ENCODE assay signal across 8 cellular contexts in genomic region chr15:63891079-63891762, GRCh38. TPM values are rescaled to one million over a fixed set of nuclear protein-coding genes. Genes with fewer than 3 reads are reported as not detected.
DNase-seq lines count a peak whose midpoint lies in the region; ATAC-seq, FAIRE-seq and TF ChIP-seq lines count a peak whose summit lies in the region.

No MANE protein-coding gene starts in this region.

- no CpG with 5 or more reads among the region's 8 CpGs for WGBS in H9 (ENCODE audit: extremely low coverage, insufficient read length, low lambda C conversion rate)
- WGBS in HepG2 (ENCODE audit: low lambda C conversion rate) = 14% methylated on average over 3 of the region's 8 CpGs

- H3K56ac ChIP-seq in H9 (ENCODE audit: insufficient read length, low read depth, low read length) = no peak overlapping the region

- no peaks in the 10 kb centered on the region for H3K9me3 ChIP-seq in H9 (ENCODE audit: control insufficient read depth, low read depth, low read length)
- H3K9me3 ChIP-seq in HepG2 (ENCODE audit: low read length) = no peaks in the 10 kb centered on the region

- peak; percentile 93 for FAIRE-seq in HepG2 (lab: Jason Lieb, UNC)

- H3K27ac Mint-ChIP-seq in H9 = peak overlapping the region in 1 of 3 experiments; percentile 44; a peak in 1 of 7 replicates
- H3K27ac Mint-ChIP-seq in activated CD4-positive, alpha-beta T cell treated with anti-CD3 and anti-CD28 coated beads for 36 hours = no peak overlapping the region

- H3K36me3 ChIP-seq in HepG2 (replicated peaks in 1 of 2; ENCODE audit: control insufficient read depth in 1 of 2, insufficient read depth in 2 of 2, low read length in 2 of 2) = no peaks in the 10 kb centered on the region

- no peak overlapping the region for H3K4me3 Mint-ChIP-seq in H9
- H3K4me3 Mint-ChIP-seq in activated CD4-positive, alpha-beta T cell treated with anti-CD3 and anti-CD28 coated beads for 36 hours = no peak overlapping the region

- no peak overlapping the region for H2AK5ac ChIP-seq in H9 (ENCODE audit: insufficient read length, low read length)

- no peak overlapping the region for H2BK20ac ChIP-seq in H9 (ENCODE audit: low read depth, low read length, poor library complexity, severe bottlenecking)

- peaks cover 10 to 14% of the 10 kb centered on the region in 2 experiments for H3K4me1 Mint-ChIP-seq in H9
- H3K4me1 Mint-ChIP-seq in activated CD4-positive, alpha-beta T cell treated with anti-CD3 and anti-CD28 coated beads for 36 hours = peaks cover 56% of the 10 kb centered on the region

- H3K14ac ChIP-seq in H9 (ENCODE audit: insufficient read depth, low read length) = 0 out of 2 replicates have a peak overlapping the region, but pooled peaks have one; percentile 54

- H2AFZ ChIP-seq in H9 (ENCODE audit: low read length) (no peak overlapping the region), HepG2 (ENCODE audit: low read length) (no peak overlapping the region)

- H3K27me3 ChIP-seq in H9 (ENCODE audit: insufficient read depth, low read length) (no peaks in the 10 kb centered on the region), HepG2 (ENCODE audit: control insufficient read depth in 1 of 2, insufficient read depth in 2 of 2, low read length in 2 of 2) (peaks cover 0 to 2% of the 10 kb centered on the region in 2 experiments; a peak in 1 of 5 replicates)

- no peaks in the 10 kb centered on the region for H3K27me3 Mint-ChIP-seq in H9 (ENCODE audit: low read depth)
- no peaks in the 10 kb centered on the region for H3K27me3 Mint-ChIP-seq in activated CD4-positive, alpha-beta T cell treated with anti-CD3 and anti-CD28 coated beads for 36 hours

- BruUV-seq in HepG2 (replicated peaks; lab: Mats Ljungman, UMichigan) = no TSS peak

- no peaks in the 10 kb centered on the region for H3K4me1 ChIP-seq in H9 (ENCODE audit: insufficient read depth, low read length)
- H3K4me1 ChIP-seq in HepG2 (ENCODE audit: insufficient read depth, low read length) = peaks cover 6% of the 10 kb centered on the region

- H2BK120ac ChIP-seq in H9 (ENCODE audit: low read depth, low read length, poor library complexity, severe bottlenecking) = no peak overlapping the region

- H3K4me3 ChIP-seq in choroid plexus epithelial cell (ENCODE audit: low read depth, low read length) = no peak overlapping the region
- H3K4me3 ChIP-seq in HepG2 (replicated peaks in 1 of 3; ENCODE audit: insufficient read depth in 1 of 3, low read depth in 2 of 3, low read length in 3 of 3) = no peak overlapping the region; a peak in 1 of 6 replicates

- no peaks in the 10 kb centered on the region for H3K9me3 Mint-ChIP-seq in H9
- H3K9me3 Mint-ChIP-seq in activated CD4-positive, alpha-beta T cell treated with anti-CD3 and anti-CD28 coated beads for 36 hours (ENCODE audit: low read depth) = no peaks in the 10 kb centered on the region

- no peak overlapping the region for H3T11ph ChIP-seq in H9 (ENCODE audit: low read length)

- no peak overlapping the region for H2BK15ac ChIP-seq in H9 (ENCODE audit: low read depth, low read length)

- H3K27ac ChIP-seq in H9 (ENCODE audit: insufficient read length, low read depth, low read length) (no peak overlapping the region), HepG2 (ENCODE audit: extremely low read length, insufficient read depth, low read length) (no peak overlapping the region)

- H3K18ac ChIP-seq in H9 (ENCODE audit: insufficient read length, low read depth, low read length) = no peak overlapping the region

- H3K4ac ChIP-seq in H9 (ENCODE audit: low read depth, low read length) = no peak overlapping the region

- no peak overlapping the region for H3K23ac ChIP-seq in H9 (ENCODE audit: insufficient read length, low read depth, low read length)

- in situ Hi-C loops in HepG2 (cut with HindIII; ENCODE audit: extremely low pct_ligation_motif_present, low pct_unique_long_range_greater_than_20kb) = loop anchor here (5.0 kb wide), 2 partner anchors 139 to 279 kb away; no protein-coding TSS in a partner anchor

- no peak for TF ChIP-seq POLR2A in HepG2 (IDR thresholded peaks at IDR 0.05; ENCODE audit: insufficient read depth in 1 of 2, low read depth in 2 of 2, low read length in 2 of 2)

- H2BK5ac ChIP-seq in H9 (ENCODE audit: insufficient read length, low read length) = no peak overlapping the region

- peak; percentile 97 for TF ChIP-seq CTCF in H9 (conservative IDR thresholded peaks at IDR 0.05)
- peak; percentile 93 for TF ChIP-seq CTCF in choroid plexus epithelial cell (conservative IDR thresholded peaks at IDR 0.05; ENCODE audit: low read depth, low read length)
- peak; percentile 93 for TF ChIP-seq CTCF in HepG2 (CRISPR knock-in tag; IDR thresholded peaks at IDR 0.05)

- H3K23me2 ChIP-seq in H9 (ENCODE audit: insufficient read length, low read depth, low read length, poor library complexity, severe bottlenecking) = no peaks in the 10 kb centered on the region

- ATAC-seq in activated CD4-positive, alpha-beta T cell treated with anti-CD3 and anti-CD28 coated beads for 36 hours = peak; percentile 53
- ATAC-seq in HepG2 (peak; percentile 93), GM18868 (IDR thresholded peaks at IDR 0.05; ENCODE audit: unreplicated experiment) (no peak)

- no peaks in the 10 kb centered on the region for H3K36me3 Mint-ChIP-seq in H9 (ENCODE audit: insufficient read depth in 1 of 3, low read depth in 3 of 3)
- no peaks in the 10 kb centered on the region for H3K36me3 Mint-ChIP-seq in activated CD4-positive, alpha-beta T cell treated with anti-CD3 and anti-CD28 coated beads for 36 hours (ENCODE audit: low read depth)

- peak; percentile 82 for TF ChIP-seq RAD21 in HepG2 (CRISPR knock-in tag; IDR thresholded peaks at IDR 0.05)

- TF ChIP-seq EP300 in HepG2 (IDR thresholded peaks at IDR 0.05; ENCODE audit: low read depth in 2 of 2, low read length in 2 of 2) (0 out of 4 replicates have a peak, but pooled peaks of 1 of the 2 experiments have one; percentile 6), HepG2 (CRISPR knock-in tag; IDR thresholded peaks at IDR 0.05; ENCODE audit: borderline replicate concordance) (no peak)

- POLR2A ChIA-PET in activated CD4-positive, alpha-beta T cell treated with anti-CD3 and anti-CD28 coated beads for 36 hours (lab: Charles Lee) = interaction anchor here (0.6 kb wide), 1 partner anchor 13 kb away, joined by 3 read pairs; no protein-coding TSS in a partner anchor
- POLR2A ChIA-PET in HepG2 (lab: Yijun Ruan, JAX) = no interaction called here

- H3K9ac ChIP-seq in H9 (ENCODE audit: extremely low read depth, insufficient read length, low read length) (no peak overlapping the region), HepG2 (ENCODE audit: insufficient read depth, low read depth, low read length) (no peak overlapping the region)

- intact Hi-C loops in activated CD4-positive, alpha-beta T cell treated with anti-CD3 and anti-CD28 coated beads for 36 hours (cut with DNase I, micrococcal nuclease) = loop anchor here (1.0 to 5.0 kb wide), 11 partner anchors 56 to 281 kb away; partner anchors contain the start of genes DAPK2 (in 2 of the 2) and HERC1 (in 1 of the 2)
- intact Hi-C loops in HepG2 (cut with micrococcal nuclease; ENCODE audit: unreplicated experiment) = loop anchor here (1.0 to 2.0 kb wide), 3 partner anchors 139 to 281 kb away; no protein-coding TSS in a partner anchor

- H4K20me1 ChIP-seq in H9 (ENCODE audit: control insufficient read depth, insufficient read depth, insufficient read length) (no peaks in the 10 kb centered on the region), HepG2 (ENCODE audit: insufficient read depth, low read length) (no peaks in the 10 kb centered on the region)

- H3K79me1 ChIP-seq in H9 (ENCODE audit: insufficient read depth, low read depth, low read length, poor library complexity, severe bottlenecking) = no peaks in the 10 kb centered on the region

- no peak overlapping the region for H4K8ac ChIP-seq in H9 (replicated peaks; ENCODE audit: insufficient read length, low read depth, low read length)

- H2BK12ac ChIP-seq in H9 (ENCODE audit: insufficient read length, low read depth, low read length) = no peak overlapping the region

- H3K79me2 ChIP-seq in H9 (ENCODE audit: insufficient read depth, low read length) (no peaks in the 10 kb centered on the region), HepG2 (ENCODE audit: insufficient read depth, low read length) (no peaks in the 10 kb centered on the region)

- H4K91ac ChIP-seq in H9 (ENCODE audit: insufficient read length, low read depth, low read length) = no peak overlapping the region

- CTCF ChIA-PET in activated CD4-positive, alpha-beta T cell treated with anti-CD3 and anti-CD28 coated beads for 36 hours (lab: Charles Lee) = interaction anchor here (0.6 to 6.3 kb wide), 29 partner anchors 9 to 572 kb away, joined by 3 to 81 read pairs (median 5); partner anchors contain the start of gene DAPK2
- CTCF ChIA-PET in HepG2 (lab: Yijun Ruan, JAX; ENCODE audit: low intra/inter-chr PET ratio, low total read pairs) = interaction anchor here (1.1 to 2.3 kb wide), 4 partner anchors 139 to 281 kb away, joined by 4 to 32 read pairs (median 5); partner anchors contain the start of gene DAPK2

- no peak overlapping the region for H4K5ac ChIP-seq in H9 (ENCODE audit: insufficient read length, low read depth, low read length)

- peak; percentile 73 for DNase-seq in AG08396 (ENCODE audit: low spot score)
- peak; percentile 89 for DNase-seq in H9
- DNase-seq in NCI-H460 (ENCODE audit: extremely low read depth, low read depth) = peak; percentile 69
- peak; percentile 88 for DNase-seq in activated CD4-positive, alpha-beta T cell treated with anti-CD3 and anti-CD28 coated beads for 36 hours
- DNase-seq in choroid plexus epithelial cell (ENCODE audit: low read depth) = peak; percentile 83
- peak; percentile 73 for DNase-seq in HepG2 (ENCODE audit: low spot score)
- peak; percentile 29 to 71 (median 47) for DNase-seq in stimulated activated CD4-positive, alpha-beta T cell treated with anti-CD3 and anti-CD28 coated beads, TNF-alpha, amount 100 ng/mL, for 1 hour (ENCODE audit: low read depth in 3 of 3, low spot score in 1 of 3)

- H3K4me2 ChIP-seq in H9 (ENCODE audit: insufficient read depth, insufficient read length, low read length) (no peak overlapping the region), HepG2 (ENCODE audit: low read depth, low read length) (peak overlapping the region; percentile 38)

RNA-seq across cellular contexts. Expression of gene HERC1, which starts 57.5 kb away (rescaled TPM):
- 36.6 and 38.8 TPM in 2 replicates for total RNA-seq in H9 (2021)
- total RNA-seq in NCI-H460 (2014; rRNA removed; shearing (Covaris generic)) = 19.1 and 26.8 TPM in 2 replicates
- 8.4 and 21.2 TPM in 2 replicates for polyA plus RNA-seq in NCI-H460 (2014; cell fraction: nucleus; rRNA removed)
- total RNA-seq in activated CD4-positive, alpha-beta T cell treated with anti-CD3 and anti-CD28 coated beads for 36 hours = 10 to 100 TPM; 62.8 to 66.0 TPM
- 38.6 and 62.2 TPM in 2 replicates for total RNA-seq in HepG2 (2016; rRNA removed; fragmentation: Illumina TruSeq; extraction: Trizol)
- total RNA-seq in HepG2 (2016; cell fraction: cytosol; rRNA removed; fragmentation: Illumina TruSeq; extraction: Trizol; ENCODE audit: low read depth) = 22.0 and 23.8 TPM in 2 replicates
- 41.2 and 56.2 TPM in 2 replicates for total RNA-seq in HepG2 (2016; cell fraction: insoluble cytoplasmic fraction; rRNA removed; fragmentation: Illumina TruSeq; extraction: Trizol)
- total RNA-seq in HepG2 (2016; cell fraction: membrane; rRNA removed; fragmentation: Illumina TruSeq; extraction: Trizol) = 16.5 and 18.5 TPM in 2 replicates
- 39.5 and 40.7 TPM in 2 replicates for total RNA-seq in HepG2 (2016; cell fraction: nucleus; rRNA removed; fragmentation: Illumina TruSeq; extraction: Trizol)
- polyA plus RNA-seq in HepG2 (2011; rRNA removed) = 12.1 and 20.8 TPM in 2 replicates
- polyA plus RNA-seq in HepG2 (2011; cell fraction: cytosol; rRNA removed) = 13.7 and 17.3 TPM in 2 replicates
- polyA plus RNA-seq in HepG2 (2011; cell fraction: nucleus; rRNA removed) = 30.6 and 37.2 TPM in 2 replicates
- 17.2 and 22.8 TPM in 2 replicates for polyA plus RNA-seq in HepG2 (2012)
- polyA plus RNA-seq in HepG2 (2016; cell fraction: cytosol; fragmentation: Illumina TruSeq; extraction: Trizol; ENCODE audit: low read depth) = 0.95 and 1.4 TPM in 2 replicates
- polyA plus RNA-seq in HepG2 (2016; cell fraction: insoluble cytoplasmic fraction; fragmentation: Illumina TruSeq; extraction: Trizol; ENCODE audit: low read depth) = 26.3 and 30.6 TPM in 2 replicates
- 2.7 and 3.0 TPM in 2 replicates for polyA plus RNA-seq in HepG2 (2016; cell fraction: membrane; fragmentation: Illumina TruSeq; extraction: Trizol; ENCODE audit: low read depth)
- polyA plus RNA-seq in HepG2 (2016; cell fraction: nucleus; fragmentation: Illumina TruSeq; extraction: Trizol; ENCODE audit: insufficient read depth, low read depth) = 16.0 and 24.1 TPM in 2 replicates
- polyA minus RNA-seq in HepG2 (2011; rRNA and poly(A)+ RNA removed; ENCODE audit: low replicate concordance) = 51.5 and 96.6 TPM in 2 replicates
- polyA minus RNA-seq in HepG2 (2011; cell fraction: cytosol; rRNA and poly(A)+ RNA removed) = 35.2 and 36.6 TPM in 2 replicates
- 68.0 and 72.2 TPM in 2 replicates for polyA minus RNA-seq in HepG2 (2011; cell fraction: nucleus; rRNA and poly(A)+ RNA removed)
